Comparison of ENCODE assay signal across 21 cellular contexts in the genomic region with DNA sequence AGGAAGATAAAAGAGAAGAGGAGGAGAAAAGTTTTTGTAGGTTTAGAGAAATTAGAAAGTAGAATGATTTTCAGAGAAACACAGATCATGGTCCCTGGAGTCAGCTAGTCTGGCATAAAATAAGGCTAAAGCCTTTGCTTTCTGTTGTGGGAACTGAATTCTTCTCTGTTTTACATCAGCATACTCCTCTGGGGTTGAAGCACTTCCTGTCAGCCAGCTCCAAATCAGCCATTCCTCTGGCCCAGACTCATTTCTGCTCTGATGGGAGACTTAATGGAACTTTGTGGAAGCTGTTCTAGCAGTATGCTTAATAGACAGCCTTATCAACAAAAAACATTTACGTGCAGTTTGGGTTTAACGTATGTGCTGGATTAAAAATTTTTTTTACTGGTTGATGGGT.
DNase-seq lines count a peak whose midpoint lies in the region; ATAC-seq, FAIRE-seq and TF ChIP-seq lines count a peak whose summit lies in the region.
"Had no signal": no experiment of that assay in that cellular context is flagged by ENCODE, and none has a peak within 500 bp of the region (broad histone marks: within the 10 kb centered on the region; RNA-seq: fewer than 3 reads in every experiment).

No MANE protein-coding gene starts in this region.

- TF ChIP-seq POLR2A in heart left ventricle (IDR thresholded peaks at IDR 0.05): no peak

- peak; percentile 21 for DNase-seq in EL
- peak; percentile 51 for DNase-seq in astrocyte (ENCODE audit: low read depth)
- peak in 3 of 5 donors; percentile 34 to 46 (median 41) for DNase-seq in heart left ventricle
- DNase-seq in osteoblast (ENCODE audit: insufficient read length, low spot score, missing footprints): no peak
- no peak for DNase-seq in activated CD8-positive, alpha-beta memory T cell treated with anti-CD3 and anti-CD28 coated beads, Interleukin-2, amount 50 U/mL, for 48 hours
- DNase-seq in left lobe of liver (ENCODE audit: low spot score): no peak
- DNase-seq: effector memory CD8-positive, alpha-beta T cell; GOT3; hypothalamus; Karpas-422; kidney; NCI-H1048; NCI-H2029 treated with DMSO at 0.1 percent for 48 hours; RPMI8226 had no signal

- H3K79me2 ChIP-seq in astrocyte (ENCODE audit: insufficient read depth, low read length): no peaks in the 10 kb centered on the region
- no peaks in the 10 kb centered on the region for H3K79me2 ChIP-seq in osteoblast (ENCODE audit: insufficient read depth, low read length)

- WGBS in heart left ventricle, 4 donors: 60 to 76% (median 61%) methylated on average over 2 of the region's 2 CpGs

- peak; percentile 51 to 89 (median 75) for ATAC-seq in heart left ventricle
- no peak for ATAC-seq in GM18520 (IDR thresholded peaks at IDR 0.05; ENCODE audit: unreplicated experiment)
- no peak for ATAC-seq in left lobe of liver
- ATAC-seq in GM21381 (IDR thresholded peaks at IDR 0.05; ENCODE audit: unreplicated experiment): no peak
- ATAC-seq: activated T-helper 17 cell treated with anti-CD3 and anti-CD28 coated beads, Interleukin-2, amount 50 U/mL, for 72 hours; effector memory CD8-positive, alpha-beta T cell had no signal

- FAIRE-seq in astrocyte (lab: Jason Lieb, UNC): no peak
- FAIRE-seq: HTR-8/SVneo, kidney had no signal

- H3K36me3 ChIP-seq in astrocyte (ENCODE audit: insufficient read depth, low read length): no peaks in the 10 kb centered on the region
- H3K36me3 ChIP-seq in heart left ventricle: no peaks in the 10 kb centered on the region
- H3K36me3 ChIP-seq in osteoblast (ENCODE audit: insufficient read depth, low read length): no peaks in the 10 kb centered on the region
- H3K36me3 ChIP-seq: neutrophil, thoracic aorta had no signal

- H3K27me3 ChIP-seq in astrocyte (ENCODE audit: insufficient read depth, low read length) (no peaks in the 10 kb centered on the region), heart left ventricle (no peaks in the 10 kb centered on the region), osteoblast (ENCODE audit: insufficient read depth, low read length) (no peaks in the 10 kb centered on the region)
- H3K27me3 ChIP-seq: neutrophil had no signal

- H3K4me1 ChIP-seq in astrocyte (ENCODE audit: insufficient read depth, low read length) (no peaks in the 10 kb centered on the region), heart left ventricle (peaks cover 0 to 10% (median 0%) of the 10 kb centered on the region in 12 donors), osteoblast (ENCODE audit: insufficient read depth, low read length) (peaks cover 3% of the 10 kb centered on the region)

- intact Hi-C loops in heart left ventricle (cut with DNase I): no loop called here

- no peak overlapping the region for H3K4me2 ChIP-seq in astrocyte (ENCODE audit: low read length)
- no peak overlapping the region for H3K4me2 ChIP-seq in osteoblast (ENCODE audit: insufficient read depth, low read length)

- no peak overlapping the region for H3K4me3 ChIP-seq in astrocyte (ENCODE audit: insufficient read depth, low read depth, low read length)
- H3K4me3 ChIP-seq in heart left ventricle: no peak overlapping the region
- no peak overlapping the region for H3K4me3 ChIP-seq in osteoblast (ENCODE audit: insufficient read depth, low read length)
- H3K4me3 ChIP-seq: thoracic aorta had no signal

- H3K27ac Mint-ChIP-seq in astrocyte (ENCODE audit: unreplicated experiment): peak overlapping the region; percentile 70
- H3K27ac Mint-ChIP-seq: activated T-helper 17 cell treated with anti-CD3 and anti-CD28 coated beads, Interleukin-2, amount 50 U/mL, for 72 hours; effector memory CD8-positive, alpha-beta T cell had no signal

- no peaks in the 10 kb centered on the region for H3K27me3 Mint-ChIP-seq in astrocyte (ENCODE audit: low read depth, unreplicated experiment)

- H2AFZ ChIP-seq in astrocyte (ENCODE audit: low read depth, low read length) (peak overlapping the region; percentile 39), osteoblast (ENCODE audit: low read length) (peak overlapping the region; percentile 82)

- no peaks in the 10 kb centered on the region for H3K36me3 Mint-ChIP-seq in astrocyte (ENCODE audit: low read depth, unreplicated experiment)

- no peak overlapping the region for H3K27ac ChIP-seq in astrocyte (ENCODE audit: low read depth, low read length)
- H3K27ac ChIP-seq in heart left ventricle: peak overlapping the region in 5 of 12 donors; percentile 6 to 66 (median 36)
- peak overlapping the region; percentile 28 for H3K27ac ChIP-seq in osteoblast (ENCODE audit: low read depth, low read length)
- H3K27ac ChIP-seq: neutrophil, thoracic aorta had no signal

- no peaks in the 10 kb centered on the region for H4K20me1 ChIP-seq in astrocyte (ENCODE audit: insufficient read depth, low read length)
- no peaks in the 10 kb centered on the region for H4K20me1 ChIP-seq in osteoblast (ENCODE audit: insufficient read depth, low read length)

- no peaks in the 10 kb centered on the region for H3K9me3 ChIP-seq in astrocyte (ENCODE audit: insufficient read depth, low read depth, low read length)
- H3K9me3 ChIP-seq in heart left ventricle: no peaks in the 10 kb centered on the region
- H3K9me3 ChIP-seq in osteoblast (ENCODE audit: low read depth, low read length): no peaks in the 10 kb centered on the region
- H3K9me3 ChIP-seq: neutrophil, thoracic aorta had no signal

- no peak for TF ChIP-seq CTCF in astrocyte (IDR thresholded peaks at IDR 0.05; ENCODE audit: insufficient read depth, low read depth, low read length)
- TF ChIP-seq CTCF in heart left ventricle (IDR thresholded peaks at IDR 0.05): no peak
- no peak for TF ChIP-seq CTCF in osteoblast (IDR thresholded peaks at IDR 0.05; ENCODE audit: extremely low read depth, low read depth, low read length)

- no peaks in the 10 kb centered on the region for H3K9me3 Mint-ChIP-seq in astrocyte (ENCODE audit: unreplicated experiment)
- H3K9me3 Mint-ChIP-seq: activated T-helper 17 cell treated with anti-CD3 and anti-CD28 coated beads, Interleukin-2, amount 50 U/mL, for 72 hours; central memory CD8-positive, alpha-beta T cell; effector memory CD8-positive, alpha-beta T cell had no signal

- H3K9ac ChIP-seq in astrocyte (ENCODE audit: low read length): no peak overlapping the region

- peaks cover 4% of the 10 kb centered on the region for H3K4me1 Mint-ChIP-seq in astrocyte (ENCODE audit: low read depth, unreplicated experiment)
- H3K4me1 Mint-ChIP-seq: activated T-helper 17 cell treated with anti-CD3 and anti-CD28 coated beads, Interleukin-2, amount 50 U/mL, for 72 hours; central memory CD8-positive, alpha-beta T cell had no signal

- no peak overlapping the region for H3K4me3 Mint-ChIP-seq in astrocyte (ENCODE audit: unreplicated experiment)
- H3K4me3 Mint-ChIP-seq: activated T-helper 17 cell treated with anti-CD3 and anti-CD28 coated beads, Interleukin-2, amount 50 U/mL, for 72 hours; central memory CD8-positive, alpha-beta T cell; effector memory CD8-positive, alpha-beta T cell had no signal

Comparison
In these comparisons a context has a peak if more than half of its experiments do, and no peak if none do; other contexts are left out.
1. DNase-seq: peak in EL (single experiment), astrocyte (single experiment) and heart left ventricle (3 of 5); none in osteoblast (single experiment), activated CD8-positive, alpha-beta memory T cell treated with anti-CD3 and anti-CD28 coated beads, Interleukin-2, amount 50 U/mL, for 48 hours (single experiment) and left lobe of liver (single experiment).
2. ATAC-seq: peak in heart left ventricle (4 of 4); none in GM18520 (single experiment), left lobe of liver (single experiment) and GM21381 (single experiment).